ENCODE assay signal across 8 cellular contexts in the genomic region with DNA sequence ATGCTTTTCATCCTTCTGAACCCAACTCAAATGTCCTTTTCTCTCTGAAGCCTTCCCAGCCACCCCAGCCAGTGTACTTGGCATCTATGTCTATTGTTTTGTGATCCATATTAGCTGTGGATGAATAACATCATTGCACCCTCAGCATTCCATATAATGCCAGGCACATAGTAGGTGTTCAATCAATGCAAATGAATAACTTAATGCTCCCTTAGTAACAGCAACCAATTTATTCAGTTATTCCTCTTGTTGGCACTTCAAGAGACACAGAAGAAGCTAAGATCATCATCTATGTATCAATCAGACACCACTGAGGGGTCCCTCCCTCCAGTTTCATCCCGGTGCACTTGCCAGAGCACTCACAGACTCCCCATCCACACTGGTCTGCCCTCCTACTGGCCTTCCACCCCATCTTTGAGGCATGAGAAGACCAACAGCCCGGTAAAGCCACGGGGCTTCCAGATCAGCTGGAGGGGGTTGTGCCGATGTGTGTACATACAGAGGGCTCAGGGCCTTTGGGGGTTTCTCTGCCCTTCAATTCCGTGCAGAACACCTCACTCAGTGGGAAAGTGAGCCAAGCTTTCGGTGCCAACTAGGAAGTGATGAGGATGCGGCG. TPM values are rescaled to one million over a fixed set of nuclear protein-coding genes. Genes with fewer than 3 reads are reported as not detected.
DNase-seq lines count a peak whose midpoint lies in the region; ATAC-seq and TF ChIP-seq lines count a peak whose summit lies in the region.

No MANE protein-coding gene starts in this region.

- H3K9me3 ChIP-seq in GM23248 (ENCODE audit: low read depth) (no peaks in the 10 kb centered on the region), SJSA1 (replicated peaks) (no peaks in the 10 kb centered on the region), fibroblast of lung (ENCODE audit: control insufficient read depth, insufficient read depth, low read depth, low read length) (no peaks in the 10 kb centered on the region)

- H3K4me3 ChIP-seq in GM23248, result peak overlapping the region; percentile 90
- peak overlapping the region; percentile 53 for H3K4me3 ChIP-seq in SJSA1
- H3K4me3 ChIP-seq in fibroblast of lung (replicated peaks in 1 of 4; ENCODE audit: control extremely low read depth in 1 of 4, insufficient read depth in 1 of 4, low read depth in 3 of 4, low read length in 4 of 4), result peak overlapping the region; percentile 56 to 93 (median 60)
- H3K4me3 ChIP-seq in retinal pigment epithelial cell (ENCODE audit: low read length), result peak overlapping the region; percentile 75

- no peaks in the 10 kb centered on the region; the same call in 1 of the 2 replicates for H3K36me3 ChIP-seq in GM23248 (ENCODE audit: low read depth)
- H3K36me3 ChIP-seq in SJSA1, result peaks cover 14% of the 10 kb centered on the region
- H3K36me3 ChIP-seq in fibroblast of lung (ENCODE audit: control insufficient read depth, insufficient read depth, low read length), result no peaks in the 10 kb centered on the region

- no peaks in the 10 kb centered on the region; the same call in 1 of the 2 replicates for H3F3A ChIP-seq in GM23248 (ENCODE audit: insufficient read depth)

- H3K27me3 ChIP-seq in GM23248 (replicated peaks; ENCODE audit: insufficient read depth), result no peaks in the 10 kb centered on the region
- no peaks in the 10 kb centered on the region for H3K27me3 ChIP-seq in SJSA1 (replicated peaks)
- H3K27me3 ChIP-seq in fibroblast of lung (ENCODE audit: control insufficient read depth, insufficient read depth, low read length), result peaks cover 2% of the 10 kb centered on the region

- TF ChIP-seq CTCF in fibroblast of lung (conservative IDR thresholded peaks at IDR 0.05 in 1 of 2, IDR thresholded peaks at IDR 0.05 in 1 of 2; ENCODE audit: low read depth in 1 of 2, low read length in 2 of 2) (no peak), retinal pigment epithelial cell (conservative IDR thresholded peaks at IDR 0.05; ENCODE audit: low read depth, low read length) (no peak)

- DNase-seq in GM23248, result peak; percentile 13
- no peak for DNase-seq in SJSA1 (ENCODE audit: low read depth in 1 of 2, low spot score in 2 of 2)
- no peak for DNase-seq in fibroblast of lung (ENCODE audit: low read depth in 2 of 2)
- no peak for DNase-seq in retinal pigment epithelial cell (ENCODE audit: low read depth)
- no peak for DNase-seq in NCI-H1436 (lab: John Stamatoyannopoulos, UW)

- H3K9ac ChIP-seq in GM23248 (peak overlapping the region; percentile 79), fibroblast of lung (ENCODE audit: insufficient read depth, low read length) (no peak overlapping the region)

- H4K20me1 ChIP-seq in GM23248 (ENCODE audit: insufficient read depth), result no peaks in the 10 kb centered on the region
- no peaks in the 10 kb centered on the region for H4K20me1 ChIP-seq in fibroblast of lung (ENCODE audit: control insufficient read depth, extremely low read depth, insufficient read depth, low read length)

- H3K4me2 ChIP-seq in GM23248 (ENCODE audit: unreplicated experiment) (peak overlapping the region; percentile 88), fibroblast of lung (ENCODE audit: extremely low read depth, insufficient read depth, low read length) (peak overlapping the region; percentile 69)

- H3K9me2 ChIP-seq in GM23248 (ENCODE audit: insufficient read depth), result no peaks in the 10 kb centered on the region

- H2AFZ ChIP-seq in GM23248, result peak overlapping the region; percentile 90
- peak overlapping the region; percentile 75 for H2AFZ ChIP-seq in fibroblast of lung (ENCODE audit: low read length)

- no peak for ATAC-seq in GM18517 (IDR thresholded peaks at IDR 0.05; ENCODE audit: unreplicated experiment)
- no peak for ATAC-seq in GM19328 (IDR thresholded peaks at IDR 0.05; ENCODE audit: unreplicated experiment)
- ATAC-seq in GM18520 (IDR thresholded peaks at IDR 0.05; ENCODE audit: unreplicated experiment), result no peak

- H3K79me2 ChIP-seq in GM23248 (ENCODE audit: insufficient read depth), result peaks cover 17% of the 10 kb centered on the region
- no peaks in the 10 kb centered on the region for H3K79me2 ChIP-seq in fibroblast of lung (ENCODE audit: control insufficient read depth, insufficient read depth, low read length)

- in situ Hi-C loops in GM23248 (cut with MboI), result loop anchor here (25.0 kb wide), 2 partner anchors 211 to 686 kb away; no protein-coding TSS in a partner anchor

- 11 to 20% methylated on average over 8 of the region's 8 CpGs for WGBS in GM23248 (ENCODE audit: low coverage in 1 of 2, low lambda C conversion rate in 2 of 2, missing lambda C conversion rate in 2 of 2), 2 experiments

- H3K27ac ChIP-seq in GM23248 (no peak overlapping the region), SJSA1 (no peak overlapping the region), fibroblast of lung (ENCODE audit: insufficient read depth, low read length) (no peak overlapping the region)

- no peaks in the 10 kb centered on the region for H3K4me1 ChIP-seq in GM23248 (ENCODE audit: insufficient read depth)
- peaks cover 23% of the 10 kb centered on the region for H3K4me1 ChIP-seq in SJSA1 (replicated peaks)
- peaks cover 18% of the 10 kb centered on the region for H3K4me1 ChIP-seq in fibroblast of lung (ENCODE audit: control insufficient read depth, extremely low read depth, insufficient read depth, low read length)

RNA-seq across cellular contexts. Expression of a gene that starts 2.4 kb away (rescaled TPM):
- total RNA-seq in GM23248 (2014; rRNA removed; shearing (Covaris generic)), result 8.6 and 17.2 TPM in 2 replicates
- polyA plus RNA-seq in GM23248 (2016; fragmentation: Nextera tagmentation; extraction: Ambion mirVana) (6.9 and 7.4 TPM in 2 replicates), fibroblast of lung (14.0 and 17.4 TPM in 2 replicates)
- total RNA-seq in SJSA1 (2014; rRNA removed; shearing (Covaris generic)), result 5.0 and 12.2 TPM in 2 replicates
- total RNA-seq in fibroblast of lung, result 12.6 and 13.9 TPM in 2 replicates
- 10.0 and 11.4 TPM in 2 replicates for polyA plus RNA-seq in fibroblast of lung (2012)
- 24.3 and 29.6 TPM in 2 replicates for polyA minus RNA-seq in fibroblast of lung (ENCODE audit: low replicate concordance)
